Comparison of ENCODE assay signal across 1 cellular context in the genomic region with DNA sequence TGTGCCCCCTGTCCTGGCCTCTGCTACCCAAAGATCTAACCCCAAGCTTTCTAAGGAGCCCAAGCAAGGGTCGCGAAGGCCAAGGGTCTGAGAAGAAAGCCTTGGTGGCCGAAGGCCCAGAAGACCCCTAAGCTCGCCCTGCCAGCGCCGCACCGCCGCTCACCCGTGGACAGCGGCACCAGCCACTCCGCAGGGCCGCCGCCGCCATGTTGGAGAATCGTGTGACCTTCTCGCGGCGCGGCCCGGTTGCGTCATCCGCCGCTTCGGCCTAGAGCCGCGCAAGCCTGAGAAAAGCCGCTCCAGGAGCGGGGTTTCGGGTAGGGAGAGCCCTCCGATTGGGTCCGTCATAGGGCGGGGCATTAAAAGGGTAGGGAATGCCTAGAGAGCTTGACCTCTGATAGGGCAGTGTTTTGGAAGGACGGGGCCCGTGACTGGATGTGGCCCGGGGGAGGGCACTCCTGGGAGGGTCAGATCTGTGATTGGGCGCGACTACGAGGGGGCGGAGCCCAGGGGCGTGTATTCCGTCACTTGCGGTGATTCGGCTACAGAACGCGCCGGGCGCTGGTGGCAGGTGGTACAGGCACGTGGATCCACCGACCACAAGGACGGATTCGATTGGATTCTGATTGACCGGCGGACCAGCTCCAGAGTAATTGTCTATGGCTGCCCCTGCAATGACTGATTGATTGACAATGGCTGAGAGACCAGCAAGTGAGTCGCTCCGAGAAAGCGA.
TF ChIP-seq lines count a peak whose summit lies in the region.

A gene with protein sequence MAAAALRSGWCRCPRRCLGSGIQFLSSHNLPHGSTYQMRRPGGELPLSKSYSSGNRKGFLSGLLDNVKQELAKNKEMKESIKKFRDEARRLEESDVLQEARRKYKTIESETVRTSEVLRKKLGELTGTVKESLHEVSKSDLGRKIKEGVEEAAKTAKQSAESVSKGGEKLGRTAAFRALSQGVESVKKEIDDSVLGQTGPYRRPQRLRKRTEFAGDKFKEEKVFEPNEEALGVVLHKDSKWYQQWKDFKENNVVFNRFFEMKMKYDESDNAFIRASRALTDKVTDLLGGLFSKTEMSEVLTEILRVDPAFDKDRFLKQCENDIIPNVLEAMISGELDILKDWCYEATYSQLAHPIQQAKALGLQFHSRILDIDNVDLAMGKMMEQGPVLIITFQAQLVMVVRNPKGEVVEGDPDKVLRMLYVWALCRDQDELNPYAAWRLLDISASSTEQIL (minus strand): TSS at position 223 of the 733 bp plus-strand sequence. CDS start 15 bp downstream, at position 208.

TF ChIP-seq in GM12878, 131 proteins besides CTCF, POLR2A, EP300 and RAD21 (continued from another document):
- no peak; the same call in 1 of the 2 replicates for TF ChIP-seq NFIC (IDR thresholded peaks at IDR 0.05; ENCODE audit: low read depth, low read length)
- no peak for TF ChIP-seq RCOR1 (conservative IDR thresholded peaks at IDR 0.05; ENCODE audit: low read depth, low read length)
- TF ChIP-seq, protein P1, sequence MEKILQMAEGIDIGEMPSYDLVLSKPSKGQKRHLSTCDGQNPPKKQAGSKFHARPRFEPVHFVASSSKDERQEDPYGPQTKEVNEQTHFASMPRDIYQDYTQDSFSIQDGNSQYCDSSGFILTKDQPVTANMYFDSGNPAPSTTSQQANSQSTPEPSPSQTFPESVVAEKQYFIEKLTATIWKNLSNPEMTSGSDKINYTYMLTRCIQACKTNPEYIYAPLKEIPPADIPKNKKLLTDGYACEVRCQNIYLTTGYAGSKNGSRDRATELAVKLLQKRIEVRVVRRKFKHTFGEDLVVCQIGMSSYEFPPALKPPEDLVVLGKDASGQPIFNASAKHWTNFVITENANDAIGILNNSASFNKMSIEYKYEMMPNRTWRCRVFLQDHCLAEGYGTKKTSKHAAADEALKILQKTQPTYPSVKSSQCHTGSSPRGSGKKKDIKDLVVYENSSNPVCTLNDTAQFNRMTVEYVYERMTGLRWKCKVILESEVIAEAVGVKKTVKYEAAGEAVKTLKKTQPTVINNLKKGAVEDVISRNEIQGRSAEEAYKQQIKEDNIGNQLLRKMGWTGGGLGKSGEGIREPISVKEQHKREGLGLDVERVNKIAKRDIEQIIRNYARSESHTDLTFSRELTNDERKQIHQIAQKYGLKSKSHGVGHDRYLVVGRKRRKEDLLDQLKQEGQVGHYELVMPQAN (conservative IDR thresholded peaks at IDR 0.05): peak; percentile 96
- peak; percentile 64; the same call in 1 of the 2 replicates for TF ChIP-seq JUND (IDR thresholded peaks at IDR 0.05; ENCODE audit: low read depth, low read length)
- TF ChIP-seq, protein P2, sequence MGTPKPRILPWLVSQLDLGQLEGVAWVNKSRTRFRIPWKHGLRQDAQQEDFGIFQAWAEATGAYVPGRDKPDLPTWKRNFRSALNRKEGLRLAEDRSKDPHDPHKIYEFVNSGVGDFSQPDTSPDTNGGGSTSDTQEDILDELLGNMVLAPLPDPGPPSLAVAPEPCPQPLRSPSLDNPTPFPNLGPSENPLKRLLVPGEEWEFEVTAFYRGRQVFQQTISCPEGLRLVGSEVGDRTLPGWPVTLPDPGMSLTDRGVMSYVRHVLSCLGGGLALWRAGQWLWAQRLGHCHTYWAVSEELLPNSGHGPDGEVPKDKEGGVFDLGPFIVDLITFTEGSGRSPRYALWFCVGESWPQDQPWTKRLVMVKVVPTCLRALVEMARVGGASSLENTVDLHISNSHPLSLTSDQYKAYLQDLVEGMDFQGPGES (IDR thresholded peaks at IDR 0.05): peak; percentile 74; the same call in 1 of the 2 replicates
- no peak; the same call in 1 of the 2 replicates for TF ChIP-seq PAX5 (IDR thresholded peaks at IDR 0.05; ENCODE audit: borderline replicate concordance, low read depth, low read length)
- no peak for TF ChIP-seq SREBF1 (IDR thresholded peaks at IDR 0.05; ENCODE audit: low read length)
- TF ChIP-seq MTA2 (IDR thresholded peaks at IDR 0.05; ENCODE audit: low read depth): no peak
- no peak for TF ChIP-seq ASH2L (IDR thresholded peaks at IDR 0.05; ENCODE audit: borderline replicate concordance, low read depth)
- TF ChIP-seq SRF (IDR thresholded peaks at IDR 0.05; ENCODE audit: low read depth in 2 of 2, low read length in 2 of 2): 0 out of 4 replicates have a peak, but pooled peaks of 1 of the 2 experiments have one; percentile 46
- no peak for TF ChIP-seq RBBP5 (conservative IDR thresholded peaks at IDR 0.05)
- no peak for TF ChIP-seq FOXM1 (IDR thresholded peaks at IDR 0.05; ENCODE audit: low read depth, low read length)
- TF ChIP-seq BCL11A (IDR thresholded peaks at IDR 0.05; ENCODE audit: low read depth, low read length): peak; percentile 25; the same call in 1 of the 2 replicates
- TF ChIP-seq STAT3 (IDR thresholded peaks at IDR 0.05; ENCODE audit: low read depth, low read length): no peak
- TF ChIP-seq NRF1 (conservative IDR thresholded peaks at IDR 0.05; ENCODE audit: low read depth, low read length): peak; percentile 33; the same call in 1 of the 2 replicates
- TF ChIP-seq, protein P3, sequence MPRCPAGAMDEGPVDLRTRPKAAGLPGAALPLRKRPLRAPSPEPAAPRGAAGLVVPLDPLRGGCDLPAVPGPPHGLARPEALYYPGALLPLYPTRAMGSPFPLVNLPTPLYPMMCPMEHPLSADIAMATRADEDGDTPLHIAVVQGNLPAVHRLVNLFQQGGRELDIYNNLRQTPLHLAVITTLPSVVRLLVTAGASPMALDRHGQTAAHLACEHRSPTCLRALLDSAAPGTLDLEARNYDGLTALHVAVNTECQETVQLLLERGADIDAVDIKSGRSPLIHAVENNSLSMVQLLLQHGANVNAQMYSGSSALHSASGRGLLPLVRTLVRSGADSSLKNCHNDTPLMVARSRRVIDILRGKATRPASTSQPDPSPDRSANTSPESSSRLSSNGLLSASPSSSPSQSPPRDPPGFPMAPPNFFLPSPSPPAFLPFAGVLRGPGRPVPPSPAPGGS (IDR thresholded peaks at IDR 0.05; ENCODE audit: borderline replicate concordance, insufficient read depth, low read depth, low read length, poor library complexity, severe bottlenecking): peak; percentile 84
- peak; percentile 63; the same call in 1 of the 2 replicates for TF ChIP-seq RFX5 (IDR thresholded peaks at IDR 0.05; ENCODE audit: low read depth, low read length)
- TF ChIP-seq CEBPB (IDR thresholded peaks at IDR 0.05; ENCODE audit: borderline replicate concordance in 1 of 2, low read depth in 2 of 2, low read length in 2 of 2): peak in 1 of 2 experiments; percentile 92; a peak in 2 of 4 replicates
- TF ChIP-seq KDM1A (IDR thresholded peaks at IDR 0.05; ENCODE audit: borderline replicate concordance): no peak
- TF ChIP-seq SUZ12 (IDR thresholded peaks at IDR 0.05; ENCODE audit: unreplicated experiment): no peak
- TF ChIP-seq, protein P4, sequence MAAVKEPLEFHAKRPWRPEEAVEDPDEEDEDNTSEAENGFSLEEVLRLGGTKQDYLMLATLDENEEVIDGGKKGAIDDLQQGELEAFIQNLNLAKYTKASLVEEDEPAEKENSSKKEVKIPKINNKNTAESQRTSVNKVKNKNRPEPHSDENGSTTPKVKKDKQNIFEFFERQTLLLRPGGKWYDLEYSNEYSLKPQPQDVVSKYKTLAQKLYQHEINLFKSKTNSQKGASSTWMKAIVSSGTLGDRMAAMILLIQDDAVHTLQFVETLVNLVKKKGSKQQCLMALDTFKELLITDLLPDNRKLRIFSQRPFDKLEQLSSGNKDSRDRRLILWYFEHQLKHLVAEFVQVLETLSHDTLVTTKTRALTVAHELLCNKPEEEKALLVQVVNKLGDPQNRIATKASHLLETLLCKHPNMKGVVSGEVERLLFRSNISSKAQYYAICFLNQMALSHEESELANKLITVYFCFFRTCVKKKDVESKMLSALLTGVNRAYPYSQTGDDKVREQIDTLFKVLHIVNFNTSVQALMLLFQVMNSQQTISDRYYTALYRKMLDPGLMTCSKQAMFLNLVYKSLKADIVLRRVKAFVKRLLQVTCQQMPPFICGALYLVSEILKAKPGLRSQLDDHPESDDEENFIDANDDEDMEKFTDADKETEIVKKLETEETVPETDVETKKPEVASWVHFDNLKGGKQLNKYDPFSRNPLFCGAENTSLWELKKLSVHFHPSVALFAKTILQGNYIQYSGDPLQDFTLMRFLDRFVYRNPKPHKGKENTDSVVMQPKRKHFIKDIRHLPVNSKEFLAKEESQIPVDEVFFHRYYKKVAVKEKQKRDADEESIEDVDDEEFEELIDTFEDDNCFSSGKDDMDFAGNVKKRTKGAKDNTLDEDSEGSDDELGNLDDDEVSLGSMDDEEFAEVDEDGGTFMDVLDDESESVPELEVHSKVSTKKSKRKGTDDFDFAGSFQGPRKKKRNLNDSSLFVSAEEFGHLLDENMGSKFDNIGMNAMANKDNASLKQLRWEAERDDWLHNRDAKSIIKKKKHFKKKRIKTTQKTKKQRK (IDR thresholded peaks at IDR 0.05; ENCODE audit: low read depth, low read length): peak; percentile 24; the same call in 1 of the 2 replicates
- no peak for TF ChIP-seq NR2C2 (IDR thresholded peaks at IDR 0.05; ENCODE audit: borderline replicate concordance, control insufficient read depth, insufficient read length, low read depth)
- TF ChIP-seq SREBF2 (IDR thresholded peaks at IDR 0.05; ENCODE audit: low read length): no peak
